Comparison of ENCODE assay signal across 3 cellular contexts in the genomic region with DNA sequence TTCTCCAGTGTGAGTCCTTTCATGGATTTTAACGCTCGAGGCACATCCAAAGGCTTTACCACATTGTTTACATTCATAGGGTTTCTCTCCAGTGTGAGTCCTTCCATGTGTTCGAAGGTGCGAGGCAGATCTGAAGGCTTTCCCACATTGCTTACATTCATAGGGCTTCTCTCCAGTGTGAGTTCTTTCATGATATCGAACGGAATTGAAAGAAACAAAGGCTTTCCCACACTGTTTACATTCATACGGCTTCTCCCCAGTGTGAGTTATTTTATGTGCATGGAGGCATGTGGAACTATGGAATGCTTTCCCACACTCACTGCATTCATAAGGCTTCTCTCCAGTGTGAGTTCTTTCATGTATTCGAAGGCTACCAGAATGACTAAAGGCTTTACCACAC.
TF ChIP-seq lines count a peak whose summit lies in the region.

No MANE protein-coding gene starts in this region.

TF ChIP-seq in HEK293, 187 proteins besides CTCF, POLR2A, EP300 and RAD21:
- TF ChIP-seq ZNF274 (IDR thresholded peaks at IDR 0.05; ENCODE audit: low read length) (no peak), ZNF274 (tag by site-specific recombination; IDR thresholded peaks at IDR 0.05; ENCODE audit: borderline replicate concordance) (peak; percentile 98), ZNF114 (tag by site-specific recombination; IDR thresholded peaks at IDR 0.05) (no peak), RBAK (tag by site-specific recombination; IDR thresholded peaks at IDR 0.05) (no peak), ZNF529 (tag by site-specific recombination; IDR thresholded peaks at IDR 0.05; ENCODE audit: insufficient replicate concordance) (peak; percentile 37), ZNF785 (tag by site-specific recombination; IDR thresholded peaks at IDR 0.05) (no peak), ZNF366 (tag by site-specific recombination; conservative IDR thresholded peaks at IDR 0.05) (no peak), ZNF19 (tag by site-specific recombination; IDR thresholded peaks at IDR 0.05; ENCODE audit: low read depth) (no peak), ZNF398 (tag by site-specific recombination; IDR thresholded peaks at IDR 0.05) (no peak), TRIM28 (IDR thresholded peaks at IDR 0.05; ENCODE audit: borderline replicate concordance, low read length) (peak; percentile 90; the same call in 1 of the 2 replicates), ZBTB6 (tag by site-specific recombination; IDR thresholded peaks at IDR 0.05) (no peak), ZNF76 (tag by site-specific recombination; IDR thresholded peaks at IDR 0.05; ENCODE audit: borderline replicate concordance, low read depth) (no peak), ZNF112 (tag by site-specific recombination; IDR thresholded peaks at IDR 0.05) (no peak), ZNF473 (tag by site-specific recombination; IDR thresholded peaks at IDR 0.05) (no peak), ZBTB17 (tag by site-specific recombination; IDR thresholded peaks at IDR 0.05) (no peak), SP7 (tag by site-specific recombination; IDR thresholded peaks at IDR 0.05) (no peak), SETDB1 (IDR thresholded peaks at IDR 0.05; ENCODE audit: insufficient read length, low read length) (peak; percentile 99), ZNF707 (tag by site-specific recombination; IDR thresholded peaks at IDR 0.05) (no peak)
TF ChIP-seq in HEK293: peak in this region for 4.

TF ChIP-seq in K562, 482 proteins besides CTCF, POLR2A, EP300 and RAD21:
- TF ChIP-seq ETS2 (tag; IDR thresholded peaks at IDR 0.05; ENCODE audit: borderline replicate concordance, poor library complexity, severe bottlenecking) = no peak
- peak; percentile 86 for TF ChIP-seq ZNF75A (CRISPR knock-in tag; IDR thresholded peaks at IDR 0.05)
- TF ChIP-seq ZNF274 (IDR thresholded peaks at IDR 0.05; ENCODE audit: borderline replicate concordance, low read depth, low read length) = peak; percentile 67; the same call in 1 of the 2 replicates

TF ChIP-seq in endothelial cell of umbilical vein, 7 proteins besides CTCF, POLR2A, EP300 and RAD21:
- TF ChIP-seq POLR2AphosphoS5 (IDR thresholded peaks at IDR 0.05; ENCODE audit: insufficient read depth, low read depth, low read length) = no peak
